ENCODE assay signal across 12 cellular contexts in the genomic region with DNA sequence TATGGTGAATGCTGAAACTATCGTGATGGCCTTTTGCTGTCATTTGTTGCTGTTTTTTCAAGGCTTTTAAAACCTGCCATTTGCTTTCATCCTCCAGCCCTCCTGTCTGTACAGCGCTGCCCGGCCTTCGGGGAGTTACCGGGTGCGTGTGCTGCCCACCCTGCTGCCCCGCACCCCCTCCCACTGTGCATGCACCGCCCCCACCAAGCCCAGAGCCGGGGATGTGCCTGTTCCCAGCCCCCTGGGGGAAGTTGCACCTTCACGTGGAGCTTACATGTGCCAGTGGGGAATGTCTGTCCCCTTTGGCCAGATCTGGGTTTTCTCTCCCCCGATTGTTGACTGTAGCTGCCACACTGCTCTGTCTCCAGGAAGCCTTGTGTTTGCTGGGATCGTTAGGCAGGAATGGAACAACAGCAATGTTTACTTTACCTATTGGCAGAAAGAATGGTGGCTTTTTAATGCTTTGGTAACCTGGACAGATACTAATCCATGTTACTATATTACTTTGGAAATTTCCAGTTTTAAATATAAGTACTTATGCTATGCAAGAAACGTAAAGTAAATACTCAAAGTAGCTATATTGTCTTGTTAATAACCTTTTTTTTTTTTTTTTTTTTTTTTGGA.
A peak's percentile ranks its signal among the peaks of the same experiment; 100 is the strongest.
DNase-seq lines count a peak whose midpoint lies in the region; ATAC-seq and TF ChIP-seq lines count a peak whose summit lies in the region.
"Had no signal": no experiment of that assay in that cellular context is flagged by ENCODE, and none has a peak within 500 bp of the region (broad histone marks: within the 10 kb centered on the region; RNA-seq: fewer than 3 reads in every experiment).

No MANE protein-coding gene starts in this region.

- 49% methylated on average over 13 of the region's 13 CpGs for WGBS in urinary bladder

- no peak for DNase-seq in activated CD8-positive, alpha-beta memory T cell treated with anti-CD3 and anti-CD28 coated beads, Interleukin-2, amount 10 ng/mL, durations not matched to agents 7 days and 5 days
- DNase-seq in activated CD8-positive, alpha-beta memory T cell treated with anti-CD3 and anti-CD28 coated beads, Interleukin-2, amount 50 U/mL, for 4 hours: no peak
- no peak for DNase-seq in central memory CD8-positive, alpha-beta T cell (ENCODE audit: low spot score in 2 of 2)
- DNase-seq in memory B cell (ENCODE audit: low spot score in 2 of 2) (no peak), HEK293T (ENCODE audit: extremely low spot score) (no peak), hepatic stellate cell (ENCODE audit: low spot score) (no peak)
- DNase-seq: activated B cell treated with CpG ODN at 0.5 μM for 24 hours, cerebellar nuclear complex, Kasumi-1 had no signal

- no peak overlapping the region for H3K4me3 Mint-ChIP-seq in activated CD8-positive, alpha-beta memory T cell treated with anti-CD3 and anti-CD28 coated beads, Interleukin-2, amount 10 ng/mL, durations not matched to agents 7 days and 5 days
- H3K4me3 Mint-ChIP-seq in central memory CD8-positive, alpha-beta T cell: peak overlapping the region; percentile 20
- H3K4me3 Mint-ChIP-seq in memory B cell: no peak overlapping the region
- H3K4me3 Mint-ChIP-seq: activated B cell treated with CpG ODN at 0.5 μM for 24 hours had no signal

- CTCF ChIA-PET in activated CD8-positive, alpha-beta memory T cell treated with anti-CD3 and anti-CD28 coated beads, Interleukin-2, amount 10 ng/mL, durations not matched to agents 7 days and 5 days (lab: Charles Lee): interaction anchor here (1.3 to 3.7 kb wide), 3 partner anchors 10 to 33 kb away, joined by 3 to 24 read pairs (median 3); no protein-coding TSS in a partner anchor
- CTCF ChIA-PET in HEK293T (lab: Yijun Ruan, JAX): interaction anchor here (1.0 kb wide), 3 partner anchors 11 to 61 kb away, joined by 3 read pairs; no protein-coding TSS in a partner anchor

- H3K4me3 ChIP-seq in urinary bladder (ENCODE audit: low read depth, low read length): no peak overlapping the region
- H3K4me3 ChIP-seq: BLaER1 had no signal

- no peaks in the 10 kb centered on the region for H3K9me3 Mint-ChIP-seq in activated CD8-positive, alpha-beta memory T cell treated with anti-CD3 and anti-CD28 coated beads, Interleukin-2, amount 10 ng/mL, durations not matched to agents 7 days and 5 days (ENCODE audit: low read depth)
- H3K9me3 Mint-ChIP-seq in central memory CD8-positive, alpha-beta T cell: no peaks in the 10 kb centered on the region
- H3K9me3 Mint-ChIP-seq in memory B cell: no peaks in the 10 kb centered on the region
- H3K9me3 Mint-ChIP-seq: activated B cell treated with CpG ODN at 0.5 μM for 24 hours had no signal

- peaks cover 26% of the 10 kb centered on the region for H3K36me3 Mint-ChIP-seq in activated CD8-positive, alpha-beta memory T cell treated with anti-CD3 and anti-CD28 coated beads, Interleukin-2, amount 10 ng/mL, durations not matched to agents 7 days and 5 days
- H3K36me3 Mint-ChIP-seq in central memory CD8-positive, alpha-beta T cell (ENCODE audit: insufficient read depth): peaks cover 33% of the 10 kb centered on the region
- H3K36me3 Mint-ChIP-seq in memory B cell: peaks cover 11% of the 10 kb centered on the region

- POLR2A ChIA-PET in HEK293T (lab: Yijun Ruan, JAX): interaction anchor here (1.1 kb wide), 1 partner anchor 33 kb away, joined by 3 read pairs; no protein-coding TSS in a partner anchor

- peak overlapping the region; percentile 71 for H3K27ac ChIP-seq in urinary bladder (ENCODE audit: low read depth)

- H3K4me1 ChIP-seq in urinary bladder (ENCODE audit: insufficient read depth): peaks cover 6% of the 10 kb centered on the region

- peaks cover 42% of the 10 kb centered on the region for H3K4me1 Mint-ChIP-seq in activated CD8-positive, alpha-beta memory T cell treated with anti-CD3 and anti-CD28 coated beads, Interleukin-2, amount 10 ng/mL, durations not matched to agents 7 days and 5 days
- H3K4me1 Mint-ChIP-seq in central memory CD8-positive, alpha-beta T cell: peaks cover 80% of the 10 kb centered on the region
- H3K4me1 Mint-ChIP-seq in memory B cell: peaks cover 20% of the 10 kb centered on the region

- H3K27ac Mint-ChIP-seq in activated CD8-positive, alpha-beta memory T cell treated with anti-CD3 and anti-CD28 coated beads, Interleukin-2, amount 10 ng/mL, durations not matched to agents 7 days and 5 days: peak overlapping the region; percentile 56
- peak overlapping the region; percentile 83 for H3K27ac Mint-ChIP-seq in central memory CD8-positive, alpha-beta T cell (ENCODE audit: low read depth)
- H3K27ac Mint-ChIP-seq in memory B cell: peak overlapping the region; percentile 67

- no peaks in the 10 kb centered on the region for H3K27me3 Mint-ChIP-seq in activated CD8-positive, alpha-beta memory T cell treated with anti-CD3 and anti-CD28 coated beads, Interleukin-2, amount 10 ng/mL, durations not matched to agents 7 days and 5 days
- no peaks in the 10 kb centered on the region for H3K27me3 Mint-ChIP-seq in central memory CD8-positive, alpha-beta T cell
- H3K27me3 Mint-ChIP-seq in memory B cell: no peaks in the 10 kb centered on the region
- H3K27me3 Mint-ChIP-seq: activated B cell treated with CpG ODN at 0.5 μM for 24 hours had no signal

- no peaks in the 10 kb centered on the region for H3K36me3 ChIP-seq in urinary bladder (ENCODE audit: insufficient read depth)

- ATAC-seq in activated CD8-positive, alpha-beta memory T cell treated with anti-CD3 and anti-CD28 coated beads, Interleukin-2, amount 10 ng/mL, durations not matched to agents 7 days and 5 days: no peak
- no peak for ATAC-seq in central memory CD8-positive, alpha-beta T cell (replicated peaks; ENCODE audit: extremely low read depth, poor library complexity, severe bottlenecking)
- no peak for ATAC-seq in memory B cell (ENCODE audit: low read depth)
- no peak for ATAC-seq in HG02571 (IDR thresholded peaks at IDR 0.05; ENCODE audit: unreplicated experiment)

TF ChIP-seq in HEK293T, 16 proteins besides CTCF, POLR2A, EP300 and RAD21:
- TF ChIP-seq FOXM1 (IDR thresholded peaks at IDR 0.05; ENCODE audit: borderline replicate concordance): no peak
- no peak for TF ChIP-seq ELF4 (IDR thresholded peaks at IDR 0.05)
- no peak for TF ChIP-seq FOXA1 (IDR thresholded peaks at IDR 0.05)
- no peak for TF ChIP-seq NFRKB (IDR thresholded peaks at IDR 0.05)
- TF ChIP-seq ZNF384 (IDR thresholded peaks at IDR 0.05): no peak
